Comparison of ENCODE assay signal across 1 cellular context in the genomic region with DNA sequence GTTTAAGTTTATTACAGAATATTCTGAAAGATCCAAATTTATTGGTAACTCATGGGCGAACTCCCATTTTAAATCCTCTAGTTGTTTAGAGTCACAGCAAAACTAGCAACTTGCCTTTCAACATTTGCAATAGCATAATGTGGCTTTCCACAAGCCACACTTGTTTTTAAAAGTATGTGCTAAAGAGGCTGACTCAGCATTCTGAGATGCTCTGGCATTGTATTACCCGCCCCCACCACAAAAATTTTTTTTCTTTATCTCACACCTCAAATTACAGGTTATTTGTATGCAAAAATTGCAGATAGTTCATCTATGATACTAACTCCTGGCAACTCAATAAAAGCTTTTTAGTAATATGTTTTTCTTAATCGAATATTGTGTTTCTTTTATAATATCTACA. TPM values are rescaled to one million over a fixed set of nuclear protein-coding genes. Genes with fewer than 3 reads are reported as not detected.
"Had no signal": no experiment of that assay in that cellular context is flagged by ENCODE, and none has a peak within 500 bp of the region (broad histone marks: within the 10 kb centered on the region; RNA-seq: fewer than 3 reads in every experiment).

No MANE protein-coding gene starts in this region.

RNA-seq across cellular contexts. Expression of a gene that starts 2.4 kb away (rescaled TPM):
- total RNA-seq: naive thymus-derived CD8-positive, alpha-beta T cell had no signal

RNA-seq across cellular contexts. Expression of a gene that starts 59.7 kb away (rescaled TPM):
- total RNA-seq: naive thymus-derived CD8-positive, alpha-beta T cell had no signal
- polyA plus RNA-seq: naive thymus-derived CD8-positive, alpha-beta T cell had no signal
